12 cellular contexts compared by ENCODE assay signal in genomic region chr2:39141346-39142011, GRCh38. TPM values are rescaled to one million over a fixed set of nuclear protein-coding genes. Genes with fewer than 3 reads are reported as not detected.
DNase-seq lines count a peak whose midpoint lies in the region; ATAC-seq lines count a peak whose summit lies in the region.
"Had no signal": no experiment of that assay in that cellular context is flagged by ENCODE, and none has a peak within 500 bp of the region (broad histone marks: within the 10 kb centered on the region; RNA-seq: fewer than 3 reads in every experiment).

No MANE protein-coding gene starts in this region.

- H3K4me3 Mint-ChIP-seq in activated CD4-positive, alpha-beta T cell treated with anti-CD3 and anti-CD28 coated beads, Interleukin-2, amount 10 ng/mL, durations not matched to agents 24 days and 14 days: peak overlapping the region; percentile 60
- H3K4me3 Mint-ChIP-seq in activated CD4-positive, alpha-beta T cell treated with anti-CD3 and anti-CD28 coated beads for 36 hours: no peak overlapping the region
- no peak overlapping the region for H3K4me3 Mint-ChIP-seq in activated CD4-positive, alpha-beta memory T cell treated with anti-CD3 and anti-CD28 coated beads for 36 hours
- H3K4me3 Mint-ChIP-seq: activated naive CD4-positive, alpha-beta T cell treated with anti-CD3 and anti-CD28 coated beads, Interleukin-2, amount 50 U/mL, for 24 hours had no signal

- DNase-seq in activated CD4-positive, alpha-beta T cell treated with anti-CD3 and anti-CD28 coated beads, Interleukin-2, amount 10 ng/mL, durations not matched to agents 24 days and 14 days: no peak
- no peak for DNase-seq in activated CD4-positive, alpha-beta T cell treated with anti-CD3 and anti-CD28 coated beads for 36 hours
- no peak for DNase-seq in activated CD4-positive, alpha-beta memory T cell treated with anti-CD3 and anti-CD28 coated beads for 36 hours
- DNase-seq in sciatic nerve (ENCODE audit: low spot score) (no peak), CD1c-positive myeloid dendritic cell (ENCODE audit: extremely low spot score) (no peak), COLO829 (ENCODE audit: low spot score) (no peak)
- DNase-seq: AML-193, midbrain, T1000 had no signal

- H3K4me1 Mint-ChIP-seq in activated CD4-positive, alpha-beta T cell treated with anti-CD3 and anti-CD28 coated beads, Interleukin-2, amount 10 ng/mL, durations not matched to agents 24 days and 14 days: peaks cover 47% of the 10 kb centered on the region
- H3K4me1 Mint-ChIP-seq in activated CD4-positive, alpha-beta T cell treated with anti-CD3 and anti-CD28 coated beads for 36 hours: peaks cover 25% of the 10 kb centered on the region
- H3K4me1 Mint-ChIP-seq in activated CD4-positive, alpha-beta memory T cell treated with anti-CD3 and anti-CD28 coated beads for 36 hours (ENCODE audit: low read depth): peaks cover 51% of the 10 kb centered on the region

- H3K9me3 Mint-ChIP-seq in activated CD4-positive, alpha-beta T cell treated with anti-CD3 and anti-CD28 coated beads, Interleukin-2, amount 10 ng/mL, durations not matched to agents 24 days and 14 days: no peaks in the 10 kb centered on the region
- H3K9me3 Mint-ChIP-seq in activated CD4-positive, alpha-beta T cell treated with anti-CD3 and anti-CD28 coated beads for 36 hours (ENCODE audit: low read depth): no peaks in the 10 kb centered on the region
- H3K9me3 Mint-ChIP-seq in activated CD4-positive, alpha-beta memory T cell treated with anti-CD3 and anti-CD28 coated beads for 36 hours: no peaks in the 10 kb centered on the region
- H3K9me3 Mint-ChIP-seq: activated naive CD4-positive, alpha-beta T cell treated with anti-CD3 and anti-CD28 coated beads, Interleukin-2, amount 50 U/mL, for 24 hours had no signal

- no peaks in the 10 kb centered on the region for H3K27me3 Mint-ChIP-seq in activated CD4-positive, alpha-beta T cell treated with anti-CD3 and anti-CD28 coated beads, Interleukin-2, amount 10 ng/mL, durations not matched to agents 24 days and 14 days
- no peaks in the 10 kb centered on the region for H3K27me3 Mint-ChIP-seq in activated CD4-positive, alpha-beta T cell treated with anti-CD3 and anti-CD28 coated beads for 36 hours
- H3K27me3 Mint-ChIP-seq in activated CD4-positive, alpha-beta memory T cell treated with anti-CD3 and anti-CD28 coated beads for 36 hours: no peaks in the 10 kb centered on the region
- H3K27me3 Mint-ChIP-seq: activated naive CD4-positive, alpha-beta T cell treated with anti-CD3 and anti-CD28 coated beads, Interleukin-2, amount 50 U/mL, for 24 hours had no signal

- peak overlapping the region; percentile 78 for H3K27ac Mint-ChIP-seq in activated CD4-positive, alpha-beta T cell treated with anti-CD3 and anti-CD28 coated beads, Interleukin-2, amount 10 ng/mL, durations not matched to agents 24 days and 14 days
- no peak overlapping the region for H3K27ac Mint-ChIP-seq in activated CD4-positive, alpha-beta T cell treated with anti-CD3 and anti-CD28 coated beads for 36 hours
- H3K27ac Mint-ChIP-seq in activated CD4-positive, alpha-beta memory T cell treated with anti-CD3 and anti-CD28 coated beads for 36 hours: peak overlapping the region; percentile 52
- H3K27ac Mint-ChIP-seq: activated naive CD4-positive, alpha-beta T cell treated with anti-CD3 and anti-CD28 coated beads, Interleukin-2, amount 50 U/mL, for 24 hours had no signal

- no peak for ATAC-seq in activated CD4-positive, alpha-beta T cell treated with anti-CD3 and anti-CD28 coated beads for 36 hours
- ATAC-seq in HG03139 (IDR thresholded peaks at IDR 0.05; ENCODE audit: unreplicated experiment) (peak; percentile 49), sciatic nerve (peak; percentile 49), GM18868 (IDR thresholded peaks at IDR 0.05; ENCODE audit: unreplicated experiment) (no peak)

- CTCF ChIA-PET in activated CD4-positive, alpha-beta T cell treated with anti-CD3 and anti-CD28 coated beads for 36 hours (lab: Charles Lee): interaction anchor here (0.6 kb wide), 2 partner anchors 31 to 77 kb away, joined by 3 read pairs; no protein-coding TSS in a partner anchor
- CTCF ChIA-PET in activated CD4-positive, alpha-beta memory T cell treated with anti-CD3 and anti-CD28 coated beads for 36 hours (lab: Charles Lee): interaction anchor here (0.8 to 1.8 kb wide), 3 partner anchors 17 to 88 kb away, joined by 5 to 8 read pairs (median 6); no protein-coding TSS in a partner anchor

- no peaks in the 10 kb centered on the region for H3K36me3 Mint-ChIP-seq in activated CD4-positive, alpha-beta T cell treated with anti-CD3 and anti-CD28 coated beads, Interleukin-2, amount 10 ng/mL, durations not matched to agents 24 days and 14 days (ENCODE audit: low read depth)
- H3K36me3 Mint-ChIP-seq in activated CD4-positive, alpha-beta T cell treated with anti-CD3 and anti-CD28 coated beads for 36 hours (ENCODE audit: low read depth): no peaks in the 10 kb centered on the region
- no peaks in the 10 kb centered on the region for H3K36me3 Mint-ChIP-seq in activated CD4-positive, alpha-beta memory T cell treated with anti-CD3 and anti-CD28 coated beads for 36 hours
- H3K36me3 Mint-ChIP-seq: activated naive CD4-positive, alpha-beta T cell treated with anti-CD3 and anti-CD28 coated beads, Interleukin-2, amount 50 U/mL, for 24 hours had no signal

- intact Hi-C loops in activated CD4-positive, alpha-beta T cell treated with anti-CD3 and anti-CD28 coated beads, Interleukin-2, amount 10 ng/mL, durations not matched to agents 24 days and 14 days (cut with micrococcal nuclease): no loop called here
- intact Hi-C loops in activated CD4-positive, alpha-beta T cell treated with anti-CD3 and anti-CD28 coated beads for 36 hours (cut with DNase I, micrococcal nuclease): no loop called here
- intact Hi-C loops in activated CD4-positive, alpha-beta memory T cell treated with anti-CD3 and anti-CD28 coated beads for 36 hours (cut with micrococcal nuclease): no loop called here
- intact Hi-C loops in sciatic nerve (cut with DNase I): no loop called here

- POLR2A ChIA-PET in activated CD4-positive, alpha-beta T cell treated with anti-CD3 and anti-CD28 coated beads for 36 hours (lab: Charles Lee): no interaction called here
- POLR2A ChIA-PET in activated CD4-positive, alpha-beta memory T cell treated with anti-CD3 and anti-CD28 coated beads for 36 hours (lab: Charles Lee): no interaction called here

RNA-seq across cellular contexts. Expression of gene SOS1, which starts 20.6 kb away (rescaled TPM):
- 66.1 and 74.5 TPM in 2 replicates for total RNA-seq in activated CD4-positive, alpha-beta T cell treated with anti-CD3 and anti-CD28 coated beads, Interleukin-2, amount 10 ng/mL, durations not matched to agents 24 days and 14 days
- 10 to 100 TPM; 30.1 to 32.0 TPM for total RNA-seq in activated CD4-positive, alpha-beta T cell treated with anti-CD3 and anti-CD28 coated beads for 36 hours
- total RNA-seq in activated CD4-positive, alpha-beta memory T cell treated with anti-CD3 and anti-CD28 coated beads for 36 hours: 10 to 100 TPM; 34.4 to 41.2 TPM
- 53.9 TPM for total RNA-seq in sciatic nerve

Comparison
In these comparisons a context has a peak if more than half of its experiments do, and no peak if none do; other contexts are left out.
1. ATAC-seq: peak in HG03139 (single experiment) and sciatic nerve (single experiment); none in activated CD4-positive, alpha-beta T cell treated with anti-CD3 and anti-CD28 coated beads for 36 hours (single experiment) and GM18868 (single experiment).